13 cellular contexts compared by ENCODE assay signal in genomic region chrX:137926090-137926489, GRCh38.
DNase-seq lines count a peak whose midpoint lies in the region; ATAC-seq lines count a peak whose summit lies in the region.
"Had no signal": no experiment of that assay in that cellular context is flagged by ENCODE, and none has a peak within 500 bp of the region (broad histone marks: within the 10 kb centered on the region; RNA-seq: fewer than 3 reads in every experiment).

No MANE protein-coding gene starts in this region.

- in situ Hi-C loops in KBM-7 (cut with MboI; ENCODE audit: low pct_unique_long_range_greater_than_20kb, low sequenced_read_pairs) = no loop called here

- ATAC-seq in HG03342 (IDR thresholded peaks at IDR 0.05; ENCODE audit: unreplicated experiment) = no peak
- ATAC-seq: effector memory CD8-positive, alpha-beta T cell had no signal

- DNase-seq in DMS153 treated with DMSO at 0.1 percent for 48 hours (lab: John Stamatoyannopoulos, UW; ENCODE audit: unreplicated experiment) (peak; percentile 48), KBM-7 (peak; percentile 31), RPMI8226 (peak; percentile 23), inferior parietal cortex (ENCODE audit: extremely low spot score) (peak; percentile 10), NCI-H226 (no peak)
- no peak for DNase-seq in stimulated activated CD4-positive, alpha-beta T cell treated with anti-CD3 and anti-CD28 coated beads, Interleukin-2, amount 100 ng/mL, for 48 hours
- DNase-seq in activated naive CD4-positive, alpha-beta T cell (lab: John Stamatoyannopoulos, UW) = no peak
- DNase-seq: activated effector memory CD4-positive, alpha-beta T cell treated with anti-CD3 and anti-CD28 coated beads, Interleukin-2, amount 50 U/mL, for 16 hours; DMS79; effector memory CD8-positive, alpha-beta T cell; immature natural killer cell; NCI-H1694 treated with DMSO at 0.1 percent for 48 hours had no signal

Comparison
In these comparisons a context has a peak if more than half of its experiments do, and no peak if none do; other contexts are left out.
1. DNase-seq: peak in DMS153 treated with DMSO at 0.1 percent for 48 hours (single experiment), KBM-7 (single experiment), RPMI8226 (single experiment) and inferior parietal cortex (single experiment); none in stimulated activated CD4-positive, alpha-beta T cell treated with anti-CD3 and anti-CD28 coated beads, Interleukin-2, amount 100 ng/mL, for 48 hours (0 of 2), NCI-H226 (single experiment) and activated naive CD4-positive, alpha-beta T cell (0 of 4).